ENCODE assay signal across 11 cellular contexts in genomic region chr20:50746138-50746940, GRCh38. TPM values are rescaled to one million over a fixed set of nuclear protein-coding genes. Genes with fewer than 3 reads are reported as not detected.
DNase-seq lines count a peak whose midpoint lies in the region; ATAC-seq and TF ChIP-seq lines count a peak whose summit lies in the region.
"Had no signal": no experiment of that assay in that cellular context is flagged by ENCODE, and none has a peak within 500 bp of the region (broad histone marks: within the 10 kb centered on the region; RNA-seq: fewer than 3 reads in every experiment).

No MANE protein-coding gene starts in this region.

- H3K36me3 ChIP-seq in mucosa of rectum (ENCODE audit: control insufficient read depth in 2 of 2, insufficient read depth in 2 of 2, low read length in 2 of 2), result peaks cover 8 to 12% of the 10 kb centered on the region in 2 donors

- H3K4me1 ChIP-seq in mucosa of rectum (ENCODE audit: control insufficient read depth in 2 of 2, insufficient read depth in 2 of 2, low read length in 2 of 2), result peaks cover 19 to 40% of the 10 kb centered on the region in 2 donors

- H3K27me3 ChIP-seq in mucosa of rectum (ENCODE audit: control insufficient read depth in 2 of 2, insufficient read depth in 2 of 2, low read length in 2 of 2), result no peaks in the 10 kb centered on the region

- H3K27ac ChIP-seq in mucosa of rectum (ENCODE audit: low read depth in 2 of 2, low read length in 2 of 2), result peak overlapping the region; percentile 42 to 56

- H3K9me3 ChIP-seq in mucosa of rectum (ENCODE audit: control insufficient read depth in 2 of 2, low read length in 2 of 2), result no peaks in the 10 kb centered on the region

- DNase-seq in AG09309 (ENCODE audit: low read depth), result peak; percentile 34
- DNase-seq in HT-29 (ENCODE audit: low spot score), result peak; percentile 99
- peak; percentile 75 for DNase-seq in astrocyte of the hippocampus (ENCODE audit: low read depth, low spot score)
- no peak for DNase-seq in NCI-H345 (lab: John Stamatoyannopoulos, UW)
- DNase-seq: activated CD4-positive, alpha-beta T cell treated with anti-CD3 and anti-CD28 coated beads for 1 hour; NCI-H510A; stimulated activated CD4-positive, alpha-beta T cell treated with anti-CD3 and anti-CD28 coated beads, Interleukin-2, amount 100 ng/mL, for 24 hours had no signal

- peak; percentile 10 for TF ChIP-seq CTCF in AG09309 (IDR thresholded peaks at IDR 0.05; ENCODE audit: control insufficient read depth, insufficient read depth, low read depth, low read length, missing control alignments)

- no peak overlapping the region for H3K4me3 ChIP-seq in AG09309 (ENCODE audit: control insufficient read depth, low read depth, low read length)
- peak overlapping the region in 1 of 2 donors; percentile 19 for H3K4me3 ChIP-seq in mucosa of rectum (ENCODE audit: low read length in 2 of 2)

- no peak for ATAC-seq in GM21737 (IDR thresholded peaks at IDR 0.05; ENCODE audit: unreplicated experiment)
- no peak for ATAC-seq in GM21381 (IDR thresholded peaks at IDR 0.05; ENCODE audit: unreplicated experiment)
- ATAC-seq in GM18868 (IDR thresholded peaks at IDR 0.05; ENCODE audit: unreplicated experiment), result no peak

- peak overlapping the region in 1 of 2 donors; percentile 7 for H3K9ac ChIP-seq in mucosa of rectum (ENCODE audit: low read depth in 1 of 2, low read length in 2 of 2)

RNA-seq across cellular contexts. Expression of gene PARD6B, which starts 15.0 kb away (rescaled TPM):
- 23.7 and 29.9 TPM in 2 replicates for total RNA-seq in HT-29 (2014; rRNA removed; shearing (Covaris generic))

RNA-seq across cellular contexts. Expression of gene BCAS4, which starts 48.5 kb away (rescaled TPM):
- 4.4 and 14.8 TPM in 2 replicates for total RNA-seq in HT-29 (2014; rRNA removed; shearing (Covaris generic))

RNA-seq across cellular contexts. Expression of gene RIPOR3, which starts 55.0 kb away (rescaled TPM):
- total RNA-seq in HT-29 (2014; rRNA removed; shearing (Covaris generic)), result 0.31 and 0.39 TPM in 2 replicates
